18 cellular contexts compared by ENCODE assay signal in genomic region chr14:55539975-55540374, GRCh38. TPM values are rescaled to one million over a fixed set of nuclear protein-coding genes. Genes with fewer than 3 reads are reported as not detected.
DNase-seq lines count a peak whose midpoint lies in the region; ATAC-seq and TF ChIP-seq lines count a peak whose summit lies in the region.
"Had no signal": no experiment of that assay in that cellular context is flagged by ENCODE, and none has a peak within 500 bp of the region (broad histone marks: within the 10 kb centered on the region; RNA-seq: fewer than 3 reads in every experiment).

No MANE protein-coding gene starts in this region.

- H3K36me3 Mint-ChIP-seq in Calu3 (ENCODE audit: insufficient read depth, unreplicated experiment): no peaks in the 10 kb centered on the region
- H3K36me3 Mint-ChIP-seq: CD4-positive, alpha-beta memory T cell had no signal

- CTCF ChIA-PET in Calu3 (lab: Charles Lee): no interaction called here

- no peak overlapping the region for H3K4me3 Mint-ChIP-seq in Calu3 (ENCODE audit: low read depth, unreplicated experiment)
- H3K4me3 Mint-ChIP-seq: CD4-positive, alpha-beta memory T cell had no signal

- peaks cover 65% of the 10 kb centered on the region for H3K4me1 ChIP-seq in SJSA1 (replicated peaks)

- H3K9me3 ChIP-seq in SJSA1 (replicated peaks): no peaks in the 10 kb centered on the region; the same call in 1 of the 2 replicates

- peak overlapping the region; percentile 7; the same call in 1 of the 2 replicates for H3K27ac ChIP-seq in SJSA1
- H3K27ac ChIP-seq: GM23248 had no signal

- H3K4me3 ChIP-seq in SJSA1: no peak overlapping the region
- H3K4me3 ChIP-seq: A549, GM23248 had no signal

- BruUV-seq in Calu3 (replicated peaks; lab: Mats Ljungman, UMichigan): no TSS peak

- ATAC-seq in SK-N-SH treated with all-trans-retinoic acid at 6 μM for 48 hours: no peak
- ATAC-seq: A549 had no signal

- DNase-seq in NCI-H82 (lab: John Stamatoyannopoulos, UW): peak; percentile 10
- no peak for DNase-seq in SJSA1 (ENCODE audit: low read depth in 1 of 2, low spot score in 2 of 2)
- no peak for DNase-seq in SIG-M5 (lab: John Stamatoyannopoulos, UW)
- DNase-seq in Calu3: no peak
- DNase-seq in pons (ENCODE audit: low spot score): no peak
- DNase-seq: 8988T; ACHN; AML-193; C1 segment of cervical spinal cord; CD4-positive, alpha-beta memory T cell; COR-L47; DMS153; DND-41; GM23248; H7; HCEC 1CT had no signal

- no peaks in the 10 kb centered on the region for H3K36me3 ChIP-seq in SJSA1

- intact Hi-C loops in Calu3 (cut with micrococcal nuclease; ENCODE audit: unreplicated experiment): no loop called here

- no peaks in the 10 kb centered on the region for H3K27me3 Mint-ChIP-seq in Calu3 (ENCODE audit: unreplicated experiment)
- H3K27me3 Mint-ChIP-seq: CD4-positive, alpha-beta memory T cell had no signal

- H3K9me3 Mint-ChIP-seq in Calu3 (ENCODE audit: low read depth, unreplicated experiment): peaks cover 4% of the 10 kb centered on the region

- H3K27ac Mint-ChIP-seq in Calu3 (ENCODE audit: unreplicated experiment): no peak overlapping the region
- H3K27ac Mint-ChIP-seq: CD4-positive, alpha-beta memory T cell had no signal

- H3K4me1 Mint-ChIP-seq in Calu3 (ENCODE audit: low read depth, unreplicated experiment): peaks cover 42% of the 10 kb centered on the region
- H3K4me1 Mint-ChIP-seq: CD4-positive, alpha-beta memory T cell had no signal

- H3K27me3 ChIP-seq in SJSA1 (replicated peaks): no peaks in the 10 kb centered on the region

- TF ChIP-seq CTCF in Calu3 (IDR thresholded peaks at IDR 0.05; ENCODE audit: unreplicated experiment): no peak

TF ChIP-seq in SK-N-SH treated with all-trans-retinoic acid at 6 μM for 48 hours, 23 proteins besides CTCF, POLR2A, EP300 and RAD21:
- TF ChIP-seq CSDC2 (CRISPR knock-in tag; IDR thresholded peaks at IDR 0.05): no peak
- TF ChIP-seq PPARA (CRISPR knock-in tag; IDR thresholded peaks at IDR 0.05; ENCODE audit: borderline replicate concordance): 0 out of 2 replicates have a peak, but pooled peaks have one; percentile 63
- TF ChIP-seq ISL1 (CRISPR knock-in tag; IDR thresholded peaks at IDR 0.05): peak; percentile 45
- peak; percentile 91 for TF ChIP-seq TCF4 (CRISPR knock-in tag; IDR thresholded peaks at IDR 0.05; ENCODE audit: borderline replicate concordance)
- TF ChIP-seq, protein P1, sequence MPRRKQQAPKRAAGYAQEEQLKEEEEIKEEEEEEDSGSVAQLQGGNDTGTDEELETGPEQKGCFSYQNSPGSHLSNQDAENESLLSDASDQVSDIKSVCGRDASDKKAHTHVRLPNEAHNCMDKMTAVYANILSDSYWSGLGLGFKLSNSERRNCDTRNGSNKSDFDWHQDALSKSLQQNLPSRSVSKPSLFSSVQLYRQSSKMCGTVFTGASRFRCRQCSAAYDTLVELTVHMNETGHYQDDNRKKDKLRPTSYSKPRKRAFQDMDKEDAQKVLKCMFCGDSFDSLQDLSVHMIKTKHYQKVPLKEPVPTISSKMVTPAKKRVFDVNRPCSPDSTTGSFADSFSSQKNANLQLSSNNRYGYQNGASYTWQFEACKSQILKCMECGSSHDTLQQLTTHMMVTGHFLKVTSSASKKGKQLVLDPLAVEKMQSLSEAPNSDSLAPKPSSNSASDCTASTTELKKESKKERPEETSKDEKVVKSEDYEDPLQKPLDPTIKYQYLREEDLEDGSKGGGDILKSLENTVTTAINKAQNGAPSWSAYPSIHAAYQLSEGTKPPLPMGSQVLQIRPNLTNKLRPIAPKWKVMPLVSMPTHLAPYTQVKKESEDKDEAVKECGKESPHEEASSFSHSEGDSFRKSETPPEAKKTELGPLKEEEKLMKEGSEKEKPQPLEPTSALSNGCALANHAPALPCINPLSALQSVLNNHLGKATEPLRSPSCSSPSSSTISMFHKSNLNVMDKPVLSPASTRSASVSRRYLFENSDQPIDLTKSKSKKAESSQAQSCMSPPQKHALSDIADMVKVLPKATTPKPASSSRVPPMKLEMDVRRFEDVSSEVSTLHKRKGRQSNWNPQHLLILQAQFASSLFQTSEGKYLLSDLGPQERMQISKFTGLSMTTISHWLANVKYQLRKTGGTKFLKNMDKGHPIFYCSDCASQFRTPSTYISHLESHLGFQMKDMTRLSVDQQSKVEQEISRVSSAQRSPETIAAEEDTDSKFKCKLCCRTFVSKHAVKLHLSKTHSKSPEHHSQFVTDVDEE (CRISPR knock-in tag; IDR thresholded peaks at IDR 0.05): peak; percentile 86
- TF ChIP-seq ZNF70 (CRISPR knock-in tag; IDR thresholded peaks at IDR 0.05): 0 out of 2 replicates have a peak, but pooled peaks have one; percentile 24

RNA-seq across cellular contexts. Expression of gene KTN1, which starts 40.0 kb away (rescaled TPM):
- total RNA-seq in SJSA1 (2014; rRNA removed; shearing (Covaris generic)): 247 and 293 TPM in 2 replicates
- 119 and 141 TPM in 2 replicates for total RNA-seq in Calu3 (2022)
